ENCODE assay signal across 13 cellular contexts in genomic region chr10:103764296-103765088, GRCh38.
DNase-seq lines count a peak whose midpoint lies in the region; ATAC-seq and TF ChIP-seq lines count a peak whose summit lies in the region.
"Had no signal": no experiment of that assay in that cellular context is flagged by ENCODE, and none has a peak within 500 bp of the region (broad histone marks: within the 10 kb centered on the region; RNA-seq: fewer than 3 reads in every experiment).

No MANE protein-coding gene starts in this region.

- H3K27me3 ChIP-seq in iPS-15b (ENCODE audit: control insufficient read depth, insufficient read depth, low read length), result no peaks in the 10 kb centered on the region
- H3K27me3 ChIP-seq in upper lobe of left lung, result no peaks in the 10 kb centered on the region

- TF ChIP-seq EP300 in upper lobe of left lung (IDR thresholded peaks at IDR 0.05), result no peak

- H3K9me3 Mint-ChIP-seq in stimulated activated naive CD8-positive, alpha-beta T cell treated with anti-CD3 and anti-CD28 coated beads, Interleukin-15, Interleukin-2, amounts not matched to agents 100 ng/mL and 50 ng/mL, for 24 hours, result no peaks in the 10 kb centered on the region

- H3K4me1 ChIP-seq in iPS-15b (ENCODE audit: control insufficient read depth, insufficient read depth, low read length), result peaks cover 11% of the 10 kb centered on the region
- peaks cover 38 to 60% (median 45%) of the 10 kb centered on the region in 4 donors for H3K4me1 ChIP-seq in upper lobe of left lung

- no peaks in the 10 kb centered on the region for H3K36me3 Mint-ChIP-seq in stimulated activated naive CD8-positive, alpha-beta T cell treated with anti-CD3 and anti-CD28 coated beads, Interleukin-15, Interleukin-2, amounts not matched to agents 100 ng/mL and 50 ng/mL, for 24 hours (ENCODE audit: low read depth)
- peaks cover 3% of the 10 kb centered on the region for H3K36me3 Mint-ChIP-seq in T-helper 17 cell (ENCODE audit: low read depth)

- H3K36me3 ChIP-seq in iPS-15b (ENCODE audit: control insufficient read depth, insufficient read depth, low read length), result no peaks in the 10 kb centered on the region
- H3K36me3 ChIP-seq in upper lobe of left lung, result no peaks in the 10 kb centered on the region

- no peak for TF ChIP-seq CTCF in upper lobe of left lung (IDR thresholded peaks at IDR 0.05)

- peak overlapping the region; percentile 56 for H3K27ac Mint-ChIP-seq in stimulated activated naive CD8-positive, alpha-beta T cell treated with anti-CD3 and anti-CD28 coated beads, Interleukin-15, Interleukin-2, amounts not matched to agents 100 ng/mL and 50 ng/mL, for 24 hours
- peak overlapping the region; percentile 60 for H3K27ac Mint-ChIP-seq in T-helper 17 cell

- 81 to 84% methylated on average over 7 of the region's 7 CpGs for WGBS in upper lobe of left lung, 2 donors

- H3K27ac ChIP-seq in upper lobe of left lung, result peak overlapping the region in 2 of 4 donors; percentile 7 to 54
- H3K27ac ChIP-seq: C4-2B, GM23248 had no signal

- no peaks in the 10 kb centered on the region for H3K9me3 ChIP-seq in T-helper 17 cell (ENCODE audit: control insufficient read depth, low read length, poor library complexity, severe bottlenecking)
- no peaks in the 10 kb centered on the region for H3K9me3 ChIP-seq in iPS-15b (ENCODE audit: control insufficient read depth, insufficient read depth, low read length)
- H3K9me3 ChIP-seq in upper lobe of left lung, result no peaks in the 10 kb centered on the region

- no peak for DNase-seq in stimulated activated naive CD8-positive, alpha-beta T cell treated with anti-CD3 and anti-CD28 coated beads, Interleukin-15, Interleukin-2, amounts not matched to agents 100 U/mL and 50 U/mL, for 24 hours
- DNase-seq in T-helper 17 cell (no peak), upper lobe of left lung (no peak), NCI-H1092 treated with DMSO at 0.1 percent for 48 hours (lab: John Stamatoyannopoulos, UW) (no peak)
- DNase-seq in effector CD8-positive, alpha-beta T cell (lab: John Stamatoyannopoulos, UW), result no peak
- DNase-seq: kidney; MM.1S; stimulated activated CD4-positive, alpha-beta T cell treated with anti-CD3 and anti-CD28 coated beads, Interleukin-4, amount 100 ng/mL, for 4 hours had no signal

- no peak overlapping the region for H3K4me3 Mint-ChIP-seq in stimulated activated naive CD8-positive, alpha-beta T cell treated with anti-CD3 and anti-CD28 coated beads, Interleukin-15, Interleukin-2, amounts not matched to agents 100 ng/mL and 50 ng/mL, for 24 hours
- peak overlapping the region; percentile 89 for H3K4me3 Mint-ChIP-seq in T-helper 17 cell

- H3K4me3 ChIP-seq in iPS-15b (ENCODE audit: low read depth, low read length) (no peak overlapping the region), upper lobe of left lung (no peak overlapping the region)
- H3K4me3 ChIP-seq: GM23248 had no signal

- ATAC-seq in stimulated activated naive CD8-positive, alpha-beta T cell treated with anti-CD3 and anti-CD28 coated beads, Interleukin-15, Interleukin-2, amounts not matched to agents 100 U/mL and 50 U/mL, for 24 hours, result no peak
- ATAC-seq in T-helper 17 cell (no peak), upper lobe of left lung (ENCODE audit: low FRiP score in 2 of 2) (no peak), HG03432 (IDR thresholded peaks at IDR 0.05; ENCODE audit: unreplicated experiment) (no peak)

- H3K9ac ChIP-seq in iPS-15b (ENCODE audit: low read depth, low read length), result peak overlapping the region; percentile 5
- H3K9ac ChIP-seq: GM23248 had no signal

- no peaks in the 10 kb centered on the region for H3K27me3 Mint-ChIP-seq in stimulated activated naive CD8-positive, alpha-beta T cell treated with anti-CD3 and anti-CD28 coated beads, Interleukin-15, Interleukin-2, amounts not matched to agents 100 ng/mL and 50 ng/mL, for 24 hours
- H3K27me3 Mint-ChIP-seq in T-helper 17 cell, result no peaks in the 10 kb centered on the region

- TF ChIP-seq POLR2A in upper lobe of left lung (IDR thresholded peaks at IDR 0.05), result no peak

- H3K4me1 Mint-ChIP-seq in stimulated activated naive CD8-positive, alpha-beta T cell treated with anti-CD3 and anti-CD28 coated beads, Interleukin-15, Interleukin-2, amounts not matched to agents 100 ng/mL and 50 ng/mL, for 24 hours (ENCODE audit: low read depth), result peaks cover 52% of the 10 kb centered on the region
- H3K4me1 Mint-ChIP-seq in T-helper 17 cell, result peaks cover 39% of the 10 kb centered on the region
